ENCODE assay signal across 8 cellular contexts in the genomic region with DNA sequence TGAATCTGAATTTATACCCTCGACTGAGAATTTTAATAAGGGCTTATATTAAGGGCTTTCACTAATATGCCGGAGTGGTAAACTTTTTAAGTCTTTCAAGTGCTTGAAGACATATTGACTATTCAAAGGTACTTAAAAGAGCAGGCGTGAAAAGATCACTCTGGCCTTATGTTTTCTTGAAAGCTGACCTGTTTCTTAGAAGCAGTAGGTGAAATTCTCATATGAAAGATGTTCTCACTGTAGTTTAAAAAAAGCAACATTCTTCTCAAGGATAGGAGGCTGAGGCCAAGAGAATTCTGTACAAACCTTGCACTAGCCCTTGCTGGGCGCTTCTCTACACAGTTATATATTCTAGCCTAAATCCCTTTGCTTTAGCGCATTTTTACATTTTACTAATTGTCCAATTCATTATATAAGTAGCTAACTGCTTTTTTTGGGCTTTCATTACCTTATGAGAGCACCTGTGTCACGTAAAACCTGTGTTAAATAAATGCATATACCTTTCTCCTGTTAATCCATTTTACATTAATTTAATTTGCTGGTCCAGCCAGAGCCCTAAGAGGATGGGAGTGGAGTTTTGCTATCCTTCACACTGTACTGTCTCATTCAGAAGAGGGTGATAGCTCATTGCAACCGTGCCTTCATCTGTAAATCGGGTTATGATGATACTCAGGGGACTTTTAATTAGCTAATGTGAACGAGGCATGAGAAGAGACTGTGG. TPM values are rescaled to one million over a fixed set of nuclear protein-coding genes. Genes with fewer than 3 reads are reported as not detected.
DNase-seq lines count a peak whose midpoint lies in the region; ATAC-seq and TF ChIP-seq lines count a peak whose summit lies in the region.

No MANE protein-coding gene starts in this region.

- H3K27me3 Mint-ChIP-seq in Caco-2 (ENCODE audit: insufficient read depth, unreplicated experiment) (peaks cover 4% of the 10 kb centered on the region), endothelial cell (ENCODE audit: unreplicated experiment) (peaks cover 1% of the 10 kb centered on the region)

- CTCF ChIA-PET in Caco-2 (lab: Charles Lee) (no interaction called here), OCI-LY7 (lab: Charles Lee; ENCODE audit: unreplicated experiment) (no interaction called here)

- H3K27ac ChIP-seq in OCI-LY7 (ENCODE audit: low read depth, low read length, poor library complexity, severe bottlenecking) (peak overlapping the region; percentile 99), parathyroid adenoma (peak overlapping the region; percentile 96)

- no peaks in the 10 kb centered on the region for H3K79me2 ChIP-seq in OCI-LY7 (ENCODE audit: insufficient read depth, low read depth, low read length)
- H3K79me2 ChIP-seq in parathyroid adenoma = no peaks in the 10 kb centered on the region

- H3K36me3 ChIP-seq in Caco-2 (ENCODE audit: control insufficient read depth, insufficient read depth, low read length) = no peaks in the 10 kb centered on the region
- H3K36me3 ChIP-seq in OCI-LY7 (ENCODE audit: insufficient read depth, low read length) = peaks cover 3% of the 10 kb centered on the region; the same call in 1 of the 2 replicates
- no peaks in the 10 kb centered on the region for H3K36me3 ChIP-seq in parathyroid adenoma (ENCODE audit: control insufficient read depth, insufficient read depth, low read length)

- H3K4me3 Mint-ChIP-seq in Caco-2 (ENCODE audit: unreplicated experiment) (peak overlapping the region; percentile 85), endothelial cell (ENCODE audit: unreplicated experiment) (peak overlapping the region; percentile 97)

- H3K4me3 ChIP-seq in Caco-2 (ENCODE audit: low read depth, low read length) (peak overlapping the region; percentile 17; the same call in 1 of the 2 replicates), OCI-LY7 (ENCODE audit: low read depth, low read length, poor library complexity, severe bottlenecking) (peak overlapping the region; percentile 71), parathyroid adenoma (ENCODE audit: low read depth, low read length) (peak overlapping the region; percentile 77)

- H3K4me1 ChIP-seq in Caco-2 (peaks cover 18% of the 10 kb centered on the region; the same call in 1 of the 2 replicates), OCI-LY7 (ENCODE audit: insufficient read depth, low read length, poor library complexity, severe bottlenecking) (peaks cover 75% of the 10 kb centered on the region), parathyroid adenoma (peaks cover 7% of the 10 kb centered on the region)

- no peaks in the 10 kb centered on the region for H3K9me2 ChIP-seq in OCI-LY7 (ENCODE audit: insufficient read depth, low read length)

- H3K27ac Mint-ChIP-seq in Caco-2 (ENCODE audit: unreplicated experiment) (peak overlapping the region; percentile 100), endothelial cell (ENCODE audit: unreplicated experiment) (peak overlapping the region; percentile 93)

- DNase-seq in Caco-2 = no peak
- DNase-seq in OCI-LY7 (ENCODE audit: low spot score) = peak; percentile 56
- no peak for DNase-seq in endothelial cell (ENCODE audit: low spot score)

- H2AFZ ChIP-seq in OCI-LY7 (ENCODE audit: low read length) (no peak overlapping the region), parathyroid adenoma (peak overlapping the region; percentile 65)

- peaks cover 35% of the 10 kb centered on the region for H3K4me1 Mint-ChIP-seq in Caco-2 (ENCODE audit: low read depth, unreplicated experiment)
- peaks cover 21% of the 10 kb centered on the region for H3K4me1 Mint-ChIP-seq in endothelial cell (ENCODE audit: unreplicated experiment)

- H4K20me1 ChIP-seq in OCI-LY7 (ENCODE audit: insufficient read depth, low read length) = no peaks in the 10 kb centered on the region

- no peak for TF ChIP-seq CTCF in Caco-2 (IDR thresholded peaks at IDR 0.05; ENCODE audit: insufficient read depth in 1 of 2, low read depth in 1 of 2, low read length in 1 of 2, severe bottlenecking in 1 of 2, unreplicated experiment in 1 of 2)
- no peak for TF ChIP-seq CTCF in OCI-LY7 (conservative IDR thresholded peaks at IDR 0.05; ENCODE audit: low read length)
- no peak for TF ChIP-seq CTCF in endothelial cell (IDR thresholded peaks at IDR 0.05; ENCODE audit: unreplicated experiment)
- no peak for TF ChIP-seq CTCF in parathyroid adenoma (IDR thresholded peaks at IDR 0.05)

- no peaks in the 10 kb centered on the region for H3K9me3 ChIP-seq in Caco-2
- H3K9me3 ChIP-seq in OCI-LY7 (ENCODE audit: low read length) = no peaks in the 10 kb centered on the region
- no peaks in the 10 kb centered on the region for H3K9me3 ChIP-seq in parathyroid adenoma (ENCODE audit: control insufficient read depth, low read length)

- H3K4me2 ChIP-seq in OCI-LY7 (ENCODE audit: low read length) (peak overlapping the region; percentile 96), parathyroid adenoma (ENCODE audit: low read length) (peak overlapping the region; percentile 98)

- H3K36me3 Mint-ChIP-seq in Caco-2 (ENCODE audit: insufficient read depth, unreplicated experiment) (peaks cover 66% of the 10 kb centered on the region), endothelial cell (ENCODE audit: low read depth, unreplicated experiment) (no peaks in the 10 kb centered on the region)

- intact Hi-C loops in Caco-2 (cut with micrococcal nuclease; ENCODE audit: unreplicated experiment) (loop anchor here (1.0 to 10.0 kb wide), 7 partner anchors 77 to 1865 kb away; a partner anchor contains a TSS), OCI-LY7 (cut with micrococcal nuclease; ENCODE audit: unreplicated experiment) (loop anchor here (1.0 to 10.0 kb wide), 7 partner anchors 29 to 1783 kb away; a partner anchor contains a TSS)

- H3K9me3 Mint-ChIP-seq in Caco-2 (ENCODE audit: unreplicated experiment) (no peaks in the 10 kb centered on the region), endothelial cell (ENCODE audit: unreplicated experiment) (no peaks in the 10 kb centered on the region)

- BruUV-seq in Caco-2 (replicated peaks; lab: Mats Ljungman, UMichigan) (TSS peak; percentile 65), OCI-LY7 (replicated peaks; lab: Mats Ljungman, UMichigan) (TSS peak; percentile 90)

- H3K27me3 ChIP-seq in Caco-2 (replicated peaks; ENCODE audit: control insufficient read depth, insufficient read depth, low read length) = no peaks in the 10 kb centered on the region
- no peaks in the 10 kb centered on the region for H3K27me3 ChIP-seq in parathyroid adenoma (ENCODE audit: control insufficient read depth, insufficient read depth, low read length)

- POLR2A ChIA-PET in Caco-2 (lab: Charles Lee) (interaction anchor here (0.6 to 3.3 kb wide), 4 partner anchors 97 to 1867 kb away, joined by 3 to 45 read pairs (median 3); a partner anchor contains a TSS), OCI-LY7 (lab: Charles Lee) (interaction anchor here (0.5 to 17.2 kb wide), 27 partner anchors 10 to 1865 kb away, joined by 3 to 793 read pairs (median 7); a partner anchor contains a TSS)

- ATAC-seq in HG03521 (IDR thresholded peaks at IDR 0.05; ENCODE audit: unreplicated experiment) (no peak), GM21723 (IDR thresholded peaks at IDR 0.05; ENCODE audit: unreplicated experiment) (no peak), GM18520 (IDR thresholded peaks at IDR 0.05; ENCODE audit: unreplicated experiment) (no peak), GM21360 (IDR thresholded peaks at IDR 0.05; ENCODE audit: unreplicated experiment) (no peak)

- no peak overlapping the region for H3K9ac ChIP-seq in parathyroid adenoma

RNA-seq across cellular contexts. Expression of gene HFE, which starts 59.6 kb away (rescaled TPM):
- total RNA-seq in Caco-2 (2022) (5.7 and 7.4 TPM in 2 replicates), OCI-LY7 (2022) (0.57 and 0.72 TPM in 2 replicates), endothelial cell (ENCODE audit: unreplicated experiment) (1.2 TPM)
- 0.18 and 0.69 TPM in 2 replicates for total RNA-seq in OCI-LY7 (2014; rRNA removed; shearing (Covaris generic))

Comparison
In these comparisons a context has a peak if more than half of its experiments do, and no peak if none do; other contexts are left out.
1. H3K4me3 ChIP-seq: peak in every context shown above with its lines; median percentile 77 in parathyroid adenoma; 71 in OCI-LY7; 17 in Caco-2.